ENCODE assay signal across 16 cellular contexts in genomic region chr16:621526-622105, GRCh38. TPM values are rescaled to one million over a fixed set of nuclear protein-coding genes. Genes with fewer than 3 reads are reported as not detected.
DNase-seq lines count a peak whose midpoint lies in the region; ATAC-seq, FAIRE-seq and TF ChIP-seq lines count a peak whose summit lies in the region.
"Had no signal": no experiment of that assay in that cellular context is flagged by ENCODE, and none has a peak within 500 bp of the region (broad histone marks: within the 10 kb centered on the region; RNA-seq: fewer than 3 reads in every experiment).

No MANE protein-coding gene starts in this region.

- dilution Hi-C loops in IMR-90 (cut with HindIII; ENCODE audit: low sequenced_read_pairs, unreplicated experiment) = no loop called here

- no peak overlapping the region for H2AFZ ChIP-seq in IMR-90 (replicated peaks; ENCODE audit: low read length, poor library complexity)

- H3K4me2 ChIP-seq in A549 (peak overlapping the region; percentile 69), IMR-90 (ENCODE audit: low read depth, low read length) (no peak overlapping the region; the same call in 1 of the 2 replicates)

- H2BK120ac ChIP-seq in IMR-90 (ENCODE audit: low read depth, low read length) = peak overlapping the region; percentile 3; the same call in 1 of the 2 replicates

- H4K20me1 ChIP-seq in IMR-90 (ENCODE audit: insufficient read depth, low read length) = peaks cover 16% of the 10 kb centered on the region

- H3K14ac ChIP-seq in IMR-90 (replicated peaks; ENCODE audit: low read depth, low read length) = 0 out of 2 replicates have a peak overlapping the region, but pooled peaks have one; percentile 35

- peak overlapping the region; percentile 61 for H4K91ac ChIP-seq in IMR-90 (ENCODE audit: insufficient read depth, low read depth, low read length)

- H3K27me3 ChIP-seq in IMR-90 (ENCODE audit: control insufficient read depth, insufficient read depth, low read length) (no peaks in the 10 kb centered on the region), lower lobe of right lung (ENCODE audit: low read depth) (no peaks in the 10 kb centered on the region)

- TF ChIP-seq POLR2A in A549 (IDR thresholded peaks at IDR 0.05; ENCODE audit: low read length) (no peak), IMR-90 (IDR thresholded peaks at IDR 0.05; ENCODE audit: low read depth, low read length) (no peak)

- no peak for TF ChIP-seq RAD21 in A549 (conservative IDR thresholded peaks at IDR 0.05 in 1 of 2, IDR thresholded peaks at IDR 0.05 in 1 of 2)
- TF ChIP-seq RAD21 in IMR-90 (IDR thresholded peaks at IDR 0.05; ENCODE audit: low read length) = no peak

- H3K4me3 ChIP-seq in A549 = no peak overlapping the region
- H3K4me3 ChIP-seq in IMR-90 (ENCODE audit: insufficient read depth, low read depth, low read length) = no peak overlapping the region
- H3K4me3 ChIP-seq in lower lobe of right lung = no peak overlapping the region

- peak overlapping the region; percentile 85 for H3K27ac Mint-ChIP-seq in MCF 10A (ENCODE audit: low read depth, unreplicated experiment)
- H3K27ac Mint-ChIP-seq: activated T-helper 1 cell treated with anti-CD3 and anti-CD28 coated beads, Interleukin-12 subunit alpha, Interleukin-12 subunit beta, Interleukin-2, Interleukin-4 antibody, amounts not matched to agents 30 ng/mL and 10 ng/mL and 1 ng/mL, durations not matched to agents 14 hours and 24 hours and 36 hours had no signal

- no peaks in the 10 kb centered on the region for H3K27me3 Mint-ChIP-seq in MCF 10A (ENCODE audit: insufficient read depth, unreplicated experiment)

- no peak for FAIRE-seq in A549 (lab: Jason Lieb, UNC)
- FAIRE-seq: endometrium, GM18507, HepG2 had no signal

- H3K9me3 ChIP-seq in A549 (no peaks in the 10 kb centered on the region), IMR-90 (ENCODE audit: control insufficient read depth, insufficient read depth, low read length) (no peaks in the 10 kb centered on the region), lower lobe of right lung (no peaks in the 10 kb centered on the region)

- TF ChIP-seq CTCF in A549 (IDR thresholded peaks at IDR 0.05) = no peak
- TF ChIP-seq CTCF in IMR-90 (conservative IDR thresholded peaks at IDR 0.05; ENCODE audit: low read depth, low read length) = no peak
- TF ChIP-seq CTCF in MCF 10A (IDR thresholded peaks at IDR 0.05; ENCODE audit: unreplicated experiment) = no peak
- no peak for TF ChIP-seq CTCF in lower lobe of right lung (IDR thresholded peaks at IDR 0.05)
- TF ChIP-seq CTCF in GM13977 (IDR thresholded peaks at IDR 0.05; ENCODE audit: extremely low read depth, insufficient read depth, missing control alignments) = no peak

- TF ChIP-seq EP300 in A549 (IDR thresholded peaks at IDR 0.05) = no peak

- H3K27ac ChIP-seq in A549 = peak overlapping the region in 1 of 2 experiments; percentile 71; a peak in 3 of 6 replicates
- H3K27ac ChIP-seq in IMR-90 (ENCODE audit: insufficient read depth, low read length) = peak overlapping the region; percentile 45
- H3K27ac ChIP-seq in lower lobe of right lung = peak overlapping the region; percentile 58

- ATAC-seq in A549 (peak in 1 of 2 experiments; percentile 6; a peak in 2 of 6 replicates), IMR-90 (ENCODE audit: low read depth) (no peak), lower lobe of right lung (no peak)
- ATAC-seq: HepG2 had no signal

- H3K23ac ChIP-seq in IMR-90 (ENCODE audit: low read depth, low read length) = no peak overlapping the region

- H3K9ac ChIP-seq in IMR-90 (ENCODE audit: low read depth, low read length) = no peak overlapping the region

- peaks cover 4% of the 10 kb centered on the region; the same call in 1 of the 2 replicates for H3K9me1 ChIP-seq in IMR-90 (ENCODE audit: insufficient read depth, low read length)

- H4K8ac ChIP-seq in IMR-90 (ENCODE audit: low read depth in 2 of 2, low read length in 2 of 2) = peak overlapping the region in 1 of 2 experiments; percentile 52; a peak in 2 of 4 replicates

- H3K4ac ChIP-seq in IMR-90 (ENCODE audit: low read depth, low read length) = peak overlapping the region; percentile 7; the same call in 1 of the 2 replicates

- H3K4me1 ChIP-seq in A549 (peaks cover 30% of the 10 kb centered on the region), IMR-90 (ENCODE audit: control insufficient read depth, insufficient read depth, low read length) (peaks cover 9% of the 10 kb centered on the region), lower lobe of right lung (peaks cover 20% of the 10 kb centered on the region)

- H3K36me3 ChIP-seq in IMR-90 (ENCODE audit: control insufficient read depth, insufficient read depth, low read length) (peaks cover 7% of the 10 kb centered on the region; the same call in 1 of the 2 replicates), lower lobe of right lung (peaks cover 20% of the 10 kb centered on the region)

- POLR2A ChIA-PET in A549 (lab: Yijun Ruan, JAX) = interaction anchor here (1.7 kb wide), 2 partner anchors 15 to 31 kb away, joined by 4 to 6 read pairs; partner anchors contain the start of gene METTL26
- POLR2A ChIA-PET in IMR-90 (lab: Charles Lee; ENCODE audit: unreplicated experiment) = interaction anchor here (0.6 kb wide), 1 partner anchor 21 kb away, joined by 3 read pairs; no protein-coding TSS in a partner anchor
- POLR2A ChIA-PET in MCF 10A (lab: Yijun Ruan, JAX) = interaction anchor here (0.6 to 6.3 kb wide), 15 partner anchors 9 to 198 kb away, joined by 3 to 88 read pairs (median 6); partner anchors contain the start of genes CAPN15, MCRIP2, METTL26 and PIGQ

- intact Hi-C loops in IMR-90 (cut with micrococcal nuclease) = no loop called here
- intact Hi-C loops in MCF 10A (cut with micrococcal nuclease) = loop anchor here (1.0 kb wide), 1 partner anchor 33 kb away; no protein-coding TSS in a partner anchor
- intact Hi-C loops in lower lobe of right lung (cut with DNase I) = no loop called here

- in situ Hi-C loops in IMR-90 (cut with MboI; ENCODE audit: low sequenced_read_pairs) (no loop called here), GM13977 (cut with MboI; ENCODE audit: low pct_unique_long_range_greater_than_20kb, low sequenced_read_pairs, unreplicated experiment) (no loop called here)

- H2BK5ac ChIP-seq in IMR-90 (ENCODE audit: low read depth, low read length, poor library complexity, severe bottlenecking) = peak overlapping the region; percentile 71

- peak overlapping the region; percentile 90 for H2AK9ac ChIP-seq in IMR-90 (replicated peaks; ENCODE audit: low read depth, low read length, poor library complexity)

- H4K5ac ChIP-seq in IMR-90 (ENCODE audit: low read depth, low read length) = peak overlapping the region; percentile 21; the same call in 1 of the 2 replicates

- H3K9me3 Mint-ChIP-seq in MCF 10A (ENCODE audit: unreplicated experiment) = no peaks in the 10 kb centered on the region
- H3K9me3 Mint-ChIP-seq: activated T-helper 1 cell treated with anti-CD3 and anti-CD28 coated beads, Interleukin-12 subunit alpha, Interleukin-12 subunit beta, Interleukin-2, Interleukin-4 antibody, amounts not matched to agents 30 ng/mL and 10 ng/mL and 1 ng/mL, durations not matched to agents 14 hours and 24 hours and 36 hours had no signal

- peak overlapping the region; percentile 64 for H3K4me3 Mint-ChIP-seq in MCF 10A (ENCODE audit: unreplicated experiment)
- H3K4me3 Mint-ChIP-seq: activated T-helper 1 cell treated with anti-CD3 and anti-CD28 coated beads, Interleukin-12 subunit alpha, Interleukin-12 subunit beta, Interleukin-2, Interleukin-4 antibody, amounts not matched to agents 30 ng/mL and 10 ng/mL and 1 ng/mL, durations not matched to agents 14 hours and 24 hours and 36 hours had no signal

- H3K18ac ChIP-seq in IMR-90 (ENCODE audit: low read depth, low read length) = no peak overlapping the region

- H3K36me3 Mint-ChIP-seq in MCF 10A (ENCODE audit: insufficient read depth, unreplicated experiment) = peaks cover 25% of the 10 kb centered on the region

- no TSS peak for BruUV-seq in IMR-90 (replicated peaks; lab: Mats Ljungman, UMichigan)
- BruUV-seq in MCF 10A (replicated peaks; lab: Mats Ljungman, UMichigan) = no TSS peak

- peak overlapping the region; percentile 70 for H2AK5ac ChIP-seq in IMR-90 (ENCODE audit: low read depth, low read length)

- H2BK20ac ChIP-seq in IMR-90 (ENCODE audit: low read depth, low read length) = no peak overlapping the region

- H3K56ac ChIP-seq in IMR-90 (ENCODE audit: extremely low read depth, insufficient read depth, low read length) = no peak overlapping the region

- H2BK15ac ChIP-seq in IMR-90 (ENCODE audit: low read depth, low read length) = no peak overlapping the region; the same call in 2 of the 3 replicates

- H3K4me1 Mint-ChIP-seq in MCF 10A (ENCODE audit: insufficient read depth, unreplicated experiment) = peaks cover 11% of the 10 kb centered on the region

- DNase-seq in A549 (ENCODE audit: low read depth in 1 of 2, low spot score in 1 of 2) = no peak
- no peak for DNase-seq in IMR-90
- peak; percentile 42 for DNase-seq in MCF 10A (ENCODE audit: unreplicated experiment)
- no peak for DNase-seq in lower lobe of right lung
- DNase-seq in GM13977 (ENCODE audit: low spot score) = no peak
- DNase-seq in activated CD4-positive, alpha-beta T cell treated with anti-CD3 and anti-CD28 coated beads for 1 hour = no peak
- DNase-seq in islet precursor cell = no peak
- DNase-seq in hippocampal formation (lab: John Stamatoyannopoulos, UW) = no peak
- DNase-seq: activated CD4-positive, alpha-beta T cell treated with anti-CD3 and anti-CD28 coated beads for 4 hours; aorta; midbrain; NCI-H146 had no signal

- CTCF ChIA-PET in A549 (lab: Yijun Ruan, JAX) (interaction anchor here (0.8 to 1.4 kb wide), 11 partner anchors 11 to 74 kb away, joined by 3 to 7 read pairs (median 4); partner anchors contain the start of genes RAB40C and WDR90), IMR-90 (lab: Yijun Ruan, JAX) (no interaction called here), MCF 10A (lab: Yijun Ruan, JAX) (interaction anchor here (0.6 to 2.2 kb wide), 5 partner anchors 28 to 915 kb away, joined by 3 to 18 read pairs (median 3); no protein-coding TSS in a partner anchor)

- H3K79me1 ChIP-seq in IMR-90 (ENCODE audit: low read depth in 1 of 2, low read length in 2 of 2) = peaks cover 9 to 54% of the 10 kb centered on the region in 2 experiments; a peak in 2 of 4 replicates

- WGBS in A549 (ENCODE audit: missing lambda C conversion rate) = 86% methylated on average over 19 of the region's 21 CpGs
- WGBS in IMR-90 (ENCODE audit: extremely low coverage in 2 of 2, insufficient read length in 1 of 2), 2 experiments = 87% methylated on average over 9 of the region's 21 CpGs; no CpG with 5 or more reads in 1 of the 2 experiments

RNA-seq across cellular contexts. Expression of gene WFIKKN1, which starts 9.2 kb away (rescaled TPM):
- polyA plus RNA-seq in A549 (2011; rRNA removed) (0.05 TPM in 1 of 2 replicates, not detected in the other), A549 (2017; fragmentation: RNase III; extraction: RNeasy Plus Mini Kit Qiagen cat#74134 plus additional on column Dnase treatment) (0.15 to 0.23 TPM (median 0.17 TPM) in 3 replicates), IMR-90 (2012; rRNA removed) (0.10 and 0.23 TPM in 2 replicates)
- polyA plus RNA-seq in A549 (2012; cell fraction: cytosol; rRNA removed) = 0.13 TPM in 2 replicates
- polyA plus RNA-seq in A549 (2012; cell fraction: nucleus; rRNA removed) = 0.67 and 1.1 TPM in 2 replicates
- polyA minus RNA-seq in A549 (2011; rRNA and poly(A)+ RNA removed) = 0.05 TPM in 1 of 2 replicates, not detected in the other
- total RNA-seq in IMR-90 (2012; rRNA removed) (not detected in 2 replicates), MCF 10A (2022) (0.14 and 0.17 TPM in 2 replicates), lower lobe of right lung (1.2 TPM)
- polyA plus RNA-seq in IMR-90 (2012; cell fraction: cytosol; rRNA removed) = 0.08 and 0.24 TPM in 2 replicates
- 0.44 and 2.5 TPM in 2 replicates for polyA plus RNA-seq in IMR-90 (2012; cell fraction: nucleus; rRNA removed; ENCODE audit: low replicate concordance)

RNA-seq across cellular contexts. Expression of gene METTL26, which starts 14.5 kb away (rescaled TPM):
- polyA plus RNA-seq in A549 (2011; rRNA removed) = 44.2 and 47.2 TPM in 2 replicates
- 172 and 227 TPM in 2 replicates for polyA plus RNA-seq in A549 (2012; cell fraction: cytosol; rRNA removed)
- polyA plus RNA-seq in A549 (2012; cell fraction: nucleus; rRNA removed) = 135 and 259 TPM in 2 replicates
- polyA plus RNA-seq in A549 (2017; fragmentation: RNase III; extraction: RNeasy Plus Mini Kit Qiagen cat#74134 plus additional on column Dnase treatment) = 78.3 to 83.6 TPM (median 80.3 TPM) in 3 replicates
- polyA minus RNA-seq in A549 (2011; rRNA and poly(A)+ RNA removed) = 24.2 and 30.7 TPM in 2 replicates
- total RNA-seq in IMR-90 (2012; rRNA removed) = 40.8 and 46.8 TPM in 2 replicates
- 128 and 184 TPM in 2 replicates for polyA plus RNA-seq in IMR-90 (2012; rRNA removed)
- 259 and 357 TPM in 2 replicates for polyA plus RNA-seq in IMR-90 (2012; cell fraction: cytosol; rRNA removed)
- 117 and 422 TPM in 2 replicates for polyA plus RNA-seq in IMR-90 (2012; cell fraction: nucleus; rRNA removed; ENCODE audit: low replicate concordance)
- total RNA-seq in MCF 10A (2022) = 104 and 106 TPM in 2 replicates
- total RNA-seq in lower lobe of right lung = 63.1 TPM

RNA-seq across cellular contexts. Expression of gene MCRIP2, which starts 20.0 kb away (rescaled TPM):
- polyA plus RNA-seq in A549 (2011; rRNA removed) = 10.7 and 12.9 TPM in 2 replicates
- polyA plus RNA-seq in A549 (2012; cell fraction: cytosol; rRNA removed) = 55.0 and 61.1 TPM in 2 replicates
- 68.5 and 70.2 TPM in 2 replicates for polyA plus RNA-seq in A549 (2012; cell fraction: nucleus; rRNA removed)
- polyA plus RNA-seq in A549 (2017; fragmentation: RNase III; extraction: RNeasy Plus Mini Kit Qiagen cat#74134 plus additional on column Dnase treatment) = 20.3 to 21.3 TPM (median 21.3 TPM) in 3 replicates
- polyA minus RNA-seq in A549 (2011; rRNA and poly(A)+ RNA removed) = 2.0 TPM in 2 replicates
- 6.3 and 8.6 TPM in 2 replicates for total RNA-seq in IMR-90 (2012; rRNA removed)
- 19.6 and 27.9 TPM in 2 replicates for polyA plus RNA-seq in IMR-90 (2012; rRNA removed)
- 25.3 and 26.7 TPM in 2 replicates for polyA plus RNA-seq in IMR-90 (2012; cell fraction: cytosol; rRNA removed)
- polyA plus RNA-seq in IMR-90 (2012; cell fraction: nucleus; rRNA removed; ENCODE audit: low replicate concordance) = 21.2 and 46.6 TPM in 2 replicates
- 43.6 and 44.6 TPM in 2 replicates for total RNA-seq in MCF 10A (2022)
- 47.7 TPM for total RNA-seq in lower lobe of right lung

RNA-seq across cellular contexts. Expression of gene WDR90, which starts 27.5 kb away (rescaled TPM):
- polyA plus RNA-seq in A549 (2011; rRNA removed) (6.5 and 7.3 TPM in 2 replicates), A549 (2017; fragmentation: RNase III; extraction: RNeasy Plus Mini Kit Qiagen cat#74134 plus additional on column Dnase treatment) (28.1 to 31.4 TPM (median 30.7 TPM) in 3 replicates), IMR-90 (2012; rRNA removed) (18.7 and 21.7 TPM in 2 replicates)
- polyA plus RNA-seq in A549 (2012; cell fraction: cytosol; rRNA removed) = 27.7 and 34.5 TPM in 2 replicates
- 286 and 396 TPM in 2 replicates for polyA plus RNA-seq in A549 (2012; cell fraction: nucleus; rRNA removed)
- polyA minus RNA-seq in A549 (2011; rRNA and poly(A)+ RNA removed) = 4.8 and 8.1 TPM in 2 replicates
- total RNA-seq in IMR-90 (2012; rRNA removed) (1.4 and 1.7 TPM in 2 replicates), MCF 10A (2022) (40.4 and 47.9 TPM in 2 replicates), lower lobe of right lung (31.4 TPM)
- polyA plus RNA-seq in IMR-90 (2012; cell fraction: cytosol; rRNA removed) = 7.5 and 8.1 TPM in 2 replicates
- 118 and 402 TPM in 2 replicates for polyA plus RNA-seq in IMR-90 (2012; cell fraction: nucleus; rRNA removed; ENCODE audit: low replicate concordance)

RNA-seq across cellular contexts. Expression of gene RAB40C, which starts 31.8 kb away (rescaled TPM):
- polyA plus RNA-seq in A549 (2011; rRNA removed) (4.4 and 4.9 TPM in 2 replicates), A549 (2017; fragmentation: RNase III; extraction: RNeasy Plus Mini Kit Qiagen cat#74134 plus additional on column Dnase treatment) (8.1 to 9.7 TPM (median 8.5 TPM) in 3 replicates), IMR-90 (2012; rRNA removed) (13.7 and 15.3 TPM in 2 replicates)
- polyA plus RNA-seq in A549 (2012; cell fraction: cytosol; rRNA removed) = 12.5 and 18.2 TPM in 2 replicates
- 31.5 and 36.8 TPM in 2 replicates for polyA plus RNA-seq in A549 (2012; cell fraction: nucleus; rRNA removed)
- polyA minus RNA-seq in A549 (2011; rRNA and poly(A)+ RNA removed) = 3.2 and 7.0 TPM in 2 replicates
- total RNA-seq in IMR-90 (2012; rRNA removed) (6.8 and 6.9 TPM in 2 replicates), MCF 10A (2022) (17.1 and 17.7 TPM in 2 replicates), lower lobe of right lung (40.1 TPM)
- polyA plus RNA-seq in IMR-90 (2012; cell fraction: cytosol; rRNA removed) = 11.0 and 21.8 TPM in 2 replicates
- polyA plus RNA-seq in IMR-90 (2012; cell fraction: nucleus; rRNA removed; ENCODE audit: low replicate concordance) = 26.4 and 67.6 TPM in 2 replicates
